22 cellular contexts compared by ENCODE assay signal in genomic region chr1:25872708-25873107, GRCh38. TPM values are rescaled to one million over a fixed set of nuclear protein-coding genes. Genes with fewer than 3 reads are reported as not detected.
DNase-seq lines count a peak whose midpoint lies in the region; ATAC-seq, FAIRE-seq and TF ChIP-seq lines count a peak whose summit lies in the region.
"Had no signal": no experiment of that assay in that cellular context is flagged by ENCODE, and none has a peak within 500 bp of the region (broad histone marks: within the 10 kb centered on the region; RNA-seq: fewer than 3 reads in every experiment).

No MANE protein-coding gene starts in this region.

- no peaks in the 10 kb centered on the region for H3K9me3 ChIP-seq in breast epithelium
- no peaks in the 10 kb centered on the region for H3K9me3 ChIP-seq in keratinocyte (ENCODE audit: control insufficient read depth, low read depth, low read length)
- H3K9me3 ChIP-seq: psoas muscle, transverse colon had no signal

- no peaks in the 10 kb centered on the region for H3K9me3 Mint-ChIP-seq in MCF 10A (ENCODE audit: unreplicated experiment)
- H3K9me3 Mint-ChIP-seq in activated T-cell treated with anti-CD3 and anti-CD28 coated beads, Interleukin-2, amount 50 U/mL, for 4 hours = no peaks in the 10 kb centered on the region
- H3K9me3 Mint-ChIP-seq: CD4-positive, CD25-positive, alpha-beta regulatory T cell; nephron progenitor cell had no signal

- H3K4me1 Mint-ChIP-seq in MCF 10A (ENCODE audit: insufficient read depth, unreplicated experiment) = peaks cover 15% of the 10 kb centered on the region
- peaks cover 7% of the 10 kb centered on the region for H3K4me1 Mint-ChIP-seq in activated T-cell treated with anti-CD3 and anti-CD28 coated beads, Interleukin-2, amount 50 U/mL, for 4 hours (ENCODE audit: low read depth)

- H3K27ac Mint-ChIP-seq in MCF 10A (ENCODE audit: low read depth, unreplicated experiment) = no peak overlapping the region
- H3K27ac Mint-ChIP-seq: activated naive CD8-positive, alpha-beta T cell; nephron progenitor cell had no signal

- H3K9ac ChIP-seq in keratinocyte (ENCODE audit: control insufficient read depth, extremely low read depth, insufficient read depth, low read length) = no peak overlapping the region

- POLR2A ChIA-PET in MCF 10A (lab: Yijun Ruan, JAX) = interaction anchor here (0.7 to 3.4 kb wide), 5 partner anchors 18 to 416 kb away, joined by 4 to 25 read pairs (median 7); partner anchors contain the start of gene MTFR1L

- no peaks in the 10 kb centered on the region for H4K20me1 ChIP-seq in keratinocyte (ENCODE audit: control insufficient read depth, extremely low read depth, insufficient read depth, low read length)

- intact Hi-C loops in breast epithelium (cut with DNase I; ENCODE audit: low total_unique reads) = no loop called here
- intact Hi-C loops in MCF 10A (cut with micrococcal nuclease) = loop anchor here (5.0 kb wide), 1 partner anchor 50 kb away; no protein-coding TSS in a partner anchor
- intact Hi-C loops in posterior vena cava (cut with DNase I) = no loop called here
- intact Hi-C loops in dorsolateral prefrontal cortex (cut with DNase I) = no loop called here

- TF ChIP-seq CTCF in breast epithelium (IDR thresholded peaks at IDR 0.05) (no peak), MCF 10A (IDR thresholded peaks at IDR 0.05; ENCODE audit: unreplicated experiment) (no peak), VCaP (conservative IDR thresholded peaks at IDR 0.05) (no peak), keratinocyte (optimal IDR thresholded peaks at IDR 0.05 in 1 of 3, IDR thresholded peaks at IDR 0.05 in 1 of 3, conservative IDR thresholded peaks at IDR 0.05 in 1 of 3; ENCODE audit: extremely low read depth in 1 of 3, insufficient read depth in 2 of 3, low read length in 3 of 3) (no peak), dorsolateral prefrontal cortex (IDR thresholded peaks at IDR 0.05 in 54 of 56, conservative IDR thresholded peaks at IDR 0.05 in 2 of 56; ENCODE audit: low read depth in 1 of 56, partially characterized antibody in 56 of 56) (no peak)

- dilution Hi-C loops in keratinocyte (cut with MboI; ENCODE audit: extremely low pct_ligation_motif_present, low sequenced_read_pairs) = no loop called here

- peak overlapping the region; percentile 72 for H3K4me2 ChIP-seq in keratinocyte (ENCODE audit: control insufficient read depth, extremely low read depth, insufficient read depth, low read depth, low read length)

- H3K4me3 ChIP-seq in breast epithelium (no peak overlapping the region), keratinocyte (ENCODE audit: control insufficient read depth in 2 of 3, extremely low read depth in 1 of 3, insufficient read depth in 2 of 3, low read depth in 1 of 3, low read length in 3 of 3) (no peak overlapping the region), dorsolateral prefrontal cortex (no peak overlapping the region)
- H3K4me3 ChIP-seq: psoas muscle, smooth muscle cell, transverse colon had no signal

- no peak for DNase-seq in breast epithelium (ENCODE audit: low spot score in 2 of 2)
- DNase-seq in MCF 10A (ENCODE audit: unreplicated experiment) = no peak
- no peak for DNase-seq in keratinocyte (ENCODE audit: low read depth, low spot score)
- DNase-seq in activated T-cell treated with anti-CD3 and anti-CD28 coated beads, Interleukin-2, amount 50 U/mL, for 4 hours = no peak
- DNase-seq in posterior vena cava (ENCODE audit: low spot score) = no peak
- no peak for DNase-seq in dorsolateral prefrontal cortex
- DNase-seq: activated T-cell treated with anti-CD3 and anti-CD28 coated beads, Interleukin-2, amount 50 U/mL, for 48 hours; CD4-positive, CD25-positive, alpha-beta regulatory T cell; DND-41; islet precursor cell; NCI-H1048; NCI-H2081; NCI-H510A treated with DMSO at 0.1 percent for 48 hours; nephron progenitor cell; OCI-M1 had no signal

- peaks cover 9% of the 10 kb centered on the region for H3K36me3 Mint-ChIP-seq in MCF 10A (ENCODE audit: insufficient read depth, unreplicated experiment)
- H3K36me3 Mint-ChIP-seq in activated T-cell treated with anti-CD3 and anti-CD28 coated beads, Interleukin-2, amount 50 U/mL, for 4 hours (ENCODE audit: insufficient read depth) = no peaks in the 10 kb centered on the region
- H3K36me3 Mint-ChIP-seq: activated naive CD8-positive, alpha-beta T cell; CD4-positive, CD25-positive, alpha-beta regulatory T cell had no signal

- CTCF ChIA-PET in MCF 10A (lab: Yijun Ruan, JAX) = interaction anchor here (0.6 to 2.1 kb wide), 4 partner anchors 14 to 45 kb away, joined by 3 to 5 read pairs (median 3); no protein-coding TSS in a partner anchor

- no peaks in the 10 kb centered on the region for H3K9me1 ChIP-seq in keratinocyte (ENCODE audit: control insufficient read depth, extremely low read depth, insufficient read depth, low read length)

- no peaks in the 10 kb centered on the region for H3K27me3 Mint-ChIP-seq in MCF 10A (ENCODE audit: insufficient read depth, unreplicated experiment)
- H3K27me3 Mint-ChIP-seq in activated T-cell treated with anti-CD3 and anti-CD28 coated beads, Interleukin-2, amount 50 U/mL, for 4 hours (ENCODE audit: low read depth) = no peaks in the 10 kb centered on the region
- H3K27me3 Mint-ChIP-seq: activated naive CD8-positive, alpha-beta T cell had no signal

- no TSS peak for BruUV-seq in MCF 10A (replicated peaks; lab: Mats Ljungman, UMichigan)

- peak overlapping the region; percentile 27 to 56 for H3K27ac ChIP-seq in breast epithelium
- H3K27ac ChIP-seq in VCaP = peak overlapping the region; percentile 97
- H3K27ac ChIP-seq in keratinocyte (ENCODE audit: control insufficient read depth, insufficient read depth, low read length) = no peak overlapping the region
- peak overlapping the region in 6 of 59 donors; percentile 13 to 52 (median 32) for H3K27ac ChIP-seq in dorsolateral prefrontal cortex
- H3K27ac ChIP-seq: psoas muscle had no signal

- H3K27me3 ChIP-seq in breast epithelium = no peaks in the 10 kb centered on the region
- H3K27me3 ChIP-seq in keratinocyte (ENCODE audit: control insufficient read depth, extremely low read depth, insufficient read depth, low read length) = no peaks in the 10 kb centered on the region
- no peaks in the 10 kb centered on the region for H3K27me3 ChIP-seq in dorsolateral prefrontal cortex
- H3K27me3 ChIP-seq: transverse colon had no signal

- peaks cover 3 to 13% of the 10 kb centered on the region in 2 donors for H3K4me1 ChIP-seq in breast epithelium
- H3K4me1 ChIP-seq in keratinocyte (ENCODE audit: control insufficient read depth, extremely low read depth, insufficient read depth, low read length) = peaks cover 50% of the 10 kb centered on the region

- no peak overlapping the region for H2AFZ ChIP-seq in keratinocyte (ENCODE audit: control insufficient read depth, low read length)

- no peak for TF ChIP-seq POLR2A in breast epithelium (IDR thresholded peaks at IDR 0.05)

- H3K36me3 ChIP-seq in breast epithelium (no peaks in the 10 kb centered on the region), keratinocyte (ENCODE audit: control insufficient read depth in 2 of 2, extremely low read depth in 1 of 2, insufficient read depth in 2 of 2, low read length in 2 of 2) (peaks cover 7 to 12% of the 10 kb centered on the region in 2 experiments)
- H3K36me3 ChIP-seq: transverse colon had no signal

- no peak for ATAC-seq in activated T-cell treated with anti-CD3 and anti-CD28 coated beads, Interleukin-2, amount 50 U/mL, for 4 hours
- no peak for ATAC-seq in HG03520 (IDR thresholded peaks at IDR 0.05; ENCODE audit: unreplicated experiment)
- ATAC-seq: psoas muscle had no signal

- H3K79me2 ChIP-seq in keratinocyte (ENCODE audit: control insufficient read depth, insufficient read depth, low read length) = peaks cover 10% of the 10 kb centered on the region

- H3K4me3 Mint-ChIP-seq in MCF 10A (ENCODE audit: unreplicated experiment) = no peak overlapping the region
- H3K4me3 Mint-ChIP-seq in activated T-cell treated with anti-CD3 and anti-CD28 coated beads, Interleukin-2, amount 50 U/mL, for 4 hours = no peak overlapping the region
- H3K4me3 Mint-ChIP-seq: activated naive CD8-positive, alpha-beta T cell; CD4-positive, CD25-positive, alpha-beta regulatory T cell; nephron progenitor cell had no signal

- FAIRE-seq in keratinocyte (lab: Jason Lieb, UNC) = no peak
- FAIRE-seq: A204.1 had no signal

RNA-seq across cellular contexts. Expression of gene PAQR7, which starts 2.8 kb away (rescaled TPM):
- total RNA-seq in breast epithelium (1 to 10 TPM; 4.2 to 8.2 (median 7.2) TPM), MCF 10A (2022) (3.8 and 4.4 TPM in 2 replicates), posterior vena cava (1 to 10 TPM; 5.9 to 7.1 TPM), dorsolateral prefrontal cortex (10 to 100 TPM in 41 of 120 experiments, 1 to 10 TPM in 79; 5.7 to 12.6 (median 9.3) TPM)
- 14.5 to 32.1 TPM (median 21.7 TPM) in 3 replicates for polyA plus RNA-seq in keratinocyte
- 7.0 TPM for polyA plus RNA-seq in keratinocyte (2011; ENCODE audit: low read depth)
- 12.6 and 17.1 TPM in 2 replicates for polyA plus RNA-seq in keratinocyte (2011; cell fraction: cytosol; rRNA removed)
- polyA plus RNA-seq in keratinocyte (2011; cell fraction: nucleus; rRNA removed) = 40.5 and 47.9 TPM in 2 replicates
- polyA plus RNA-seq in keratinocyte (2012; ENCODE audit: low replicate concordance) = 19.1 and 34.6 TPM in 2 replicates
- 29.5 to 61.0 TPM (median 33.6 TPM) in 3 replicates for polyA minus RNA-seq in keratinocyte
- 31.5 TPM for polyA minus RNA-seq in keratinocyte (2011; cell fraction: cytosol; rRNA and poly(A)+ RNA removed)
- polyA minus RNA-seq in keratinocyte (2011; cell fraction: nucleus; rRNA and poly(A)+ RNA removed) = 29.3 and 35.2 TPM in 2 replicates
- 1 to 10 TPM; 4.5 to 7.5 (median 5.4) TPM for total RNA-seq in activated T-cell treated with anti-CD3 and anti-CD28 coated beads, Interleukin-2, amount 50 U/mL, for 4 hours

RNA-seq across cellular contexts. Expression of gene AUNIP, which starts 13.5 kb away (rescaled TPM):
- total RNA-seq in breast epithelium = under 1 TPM in 2 of 3 donors, not detected in 1; 0.33 to 0.88 TPM
- 5.2 and 9.4 TPM in 2 replicates for total RNA-seq in MCF 10A (2022)
- polyA plus RNA-seq in keratinocyte = 6.2 to 9.3 TPM (median 8.0 TPM) in 3 replicates
- 0.32 TPM for polyA plus RNA-seq in keratinocyte (2011; ENCODE audit: low read depth)
- polyA plus RNA-seq in keratinocyte (2011; cell fraction: cytosol; rRNA removed) = 4.4 and 8.9 TPM in 2 replicates
- polyA plus RNA-seq in keratinocyte (2011; cell fraction: nucleus; rRNA removed) = 5.5 and 6.3 TPM in 2 replicates
- 1.4 and 5.6 TPM in 2 replicates for polyA plus RNA-seq in keratinocyte (2012; ENCODE audit: low replicate concordance)
- 3.1 to 9.8 TPM (median 5.5 TPM) in 3 replicates for polyA minus RNA-seq in keratinocyte
- polyA minus RNA-seq in keratinocyte (2011; cell fraction: cytosol; rRNA and poly(A)+ RNA removed) = 4.2 TPM
- 2.6 and 3.2 TPM in 2 replicates for polyA minus RNA-seq in keratinocyte (2011; cell fraction: nucleus; rRNA and poly(A)+ RNA removed)
- total RNA-seq in activated T-cell treated with anti-CD3 and anti-CD28 coated beads, Interleukin-2, amount 50 U/mL, for 4 hours = 1 to 10 TPM; 4.1 to 4.6 (median 4.5) TPM
- total RNA-seq in posterior vena cava = not detected
- 1 to 10 TPM in 112 of 120 experiments, under 1 TPM in 8; 0.35 to 4.7 (median 2.0) TPM for total RNA-seq in dorsolateral prefrontal cortex
- total RNA-seq: CD4-positive, CD25-positive, alpha-beta regulatory T cell had no signal

RNA-seq across cellular contexts. Expression of gene STMN1, which starts 33.5 kb away (rescaled TPM):
- total RNA-seq in breast epithelium (10 to 100 TPM; 23.9 to 33.8 (median 28.4) TPM), MCF 10A (2022) (99.3 and 137 TPM in 2 replicates), posterior vena cava (10 to 100 TPM; 19.1 to 24.8 TPM), dorsolateral prefrontal cortex (1,000 to 10,000 TPM in 1 of 120 experiments, 100 to 1,000 TPM in 119; 153 to 1,009 (median 725) TPM)
- 16.2 to 96.9 TPM (median 82.8 TPM) in 3 replicates for polyA plus RNA-seq in keratinocyte
- polyA plus RNA-seq in keratinocyte (2011; ENCODE audit: low read depth) = 144 TPM
- 43.2 and 53.5 TPM in 2 replicates for polyA plus RNA-seq in keratinocyte (2011; cell fraction: cytosol; rRNA removed)
- 28.5 and 36.8 TPM in 2 replicates for polyA plus RNA-seq in keratinocyte (2011; cell fraction: nucleus; rRNA removed)
- 47.4 and 128 TPM in 2 replicates for polyA plus RNA-seq in keratinocyte (2012; ENCODE audit: low replicate concordance)
- 2.3 to 17.5 TPM (median 10.3 TPM) in 3 replicates for polyA minus RNA-seq in keratinocyte
- 8.4 TPM for polyA minus RNA-seq in keratinocyte (2011; cell fraction: cytosol; rRNA and poly(A)+ RNA removed)
- 2.7 and 6.4 TPM in 2 replicates for polyA minus RNA-seq in keratinocyte (2011; cell fraction: nucleus; rRNA and poly(A)+ RNA removed)
- 10 to 100 TPM; 68.0 to 94.8 (median 80.0) TPM for total RNA-seq in activated T-cell treated with anti-CD3 and anti-CD28 coated beads, Interleukin-2, amount 50 U/mL, for 4 hours

RNA-seq across cellular contexts. Expression of gene MTFR1L, which starts 53.0 kb away (rescaled TPM):
- total RNA-seq in breast epithelium (10 to 100 TPM; 71.6 to 79.2 (median 75.4) TPM), MCF 10A (2022) (39.3 and 42.2 TPM in 2 replicates), posterior vena cava (10 to 100 TPM; 45.6 to 59.6 TPM), dorsolateral prefrontal cortex (100 to 1,000 TPM in 32 of 120 experiments, 10 to 100 TPM in 88; 66.5 to 116 (median 93.9) TPM)
- 31.6 to 37.3 TPM (median 32.6 TPM) in 3 replicates for polyA plus RNA-seq in keratinocyte
- polyA plus RNA-seq in keratinocyte (2011; ENCODE audit: low read depth) = 7.1 TPM
- polyA plus RNA-seq in keratinocyte (2011; cell fraction: cytosol; rRNA removed) = 30.3 and 30.6 TPM in 2 replicates
- polyA plus RNA-seq in keratinocyte (2011; cell fraction: nucleus; rRNA removed) = 78.6 and 91.6 TPM in 2 replicates
- polyA plus RNA-seq in keratinocyte (2012; ENCODE audit: low replicate concordance) = 26.6 TPM in 2 replicates
- polyA minus RNA-seq in keratinocyte = 24.3 to 38.7 TPM (median 25.7 TPM) in 3 replicates
- polyA minus RNA-seq in keratinocyte (2011; cell fraction: cytosol; rRNA and poly(A)+ RNA removed) = 22.8 TPM
- 13.7 and 13.9 TPM in 2 replicates for polyA minus RNA-seq in keratinocyte (2011; cell fraction: nucleus; rRNA and poly(A)+ RNA removed)
- total RNA-seq in activated T-cell treated with anti-CD3 and anti-CD28 coated beads, Interleukin-2, amount 50 U/mL, for 4 hours = 10 to 100 TPM; 27.7 to 37.4 (median 35.5) TPM
